Comparison of ENCODE assay signal across 10 cellular contexts in genomic region chr20:44204156-44204831, GRCh38. TPM values are rescaled to one million over a fixed set of nuclear protein-coding genes. Genes with fewer than 3 reads are reported as not detected.
DNase-seq lines count a peak whose midpoint lies in the region; ATAC-seq and TF ChIP-seq lines count a peak whose summit lies in the region.
"Had no signal": no experiment of that assay in that cellular context is flagged by ENCODE, and none has a peak within 500 bp of the region (broad histone marks: within the 10 kb centered on the region; RNA-seq: fewer than 3 reads in every experiment).

No MANE protein-coding gene starts in this region.

- H3K36me3 ChIP-seq in brain microvascular endothelial cell (replicated peaks) (peaks cover 11% of the 10 kb centered on the region), aorta (ENCODE audit: control insufficient read depth in 1 of 2, insufficient read depth in 2 of 2, low read length in 1 of 2) (peaks cover 0 to 4% of the 10 kb centered on the region in 2 donors)

- H3K27ac ChIP-seq in brain microvascular endothelial cell, result peak overlapping the region; percentile 43
- H3K27ac ChIP-seq in aorta (ENCODE audit: low read depth in 1 of 2, low read length in 2 of 2), result peak overlapping the region in 1 of 2 donors; percentile 83

- intact Hi-C loops in aorta (cut with DNase I), result loop anchor here (10.0 kb wide), 2 partner anchors 449 to 609 kb away; partner anchors contain the start of gene IFT52 (in 1 of the 2)

- no peaks in the 10 kb centered on the region for H3K9me3 Mint-ChIP-seq in activated naive CD8-positive, alpha-beta T cell (ENCODE audit: low read depth)
- no peaks in the 10 kb centered on the region for H3K9me3 Mint-ChIP-seq in activated naive CD8-positive, alpha-beta T cell treated with anti-CD3 and anti-CD28 coated beads, Interleukin-2, amount 50 U/mL, for 24 hours
- H3K9me3 Mint-ChIP-seq: natural killer cell treated with Interleukin-12 subunit alpha and Interleukin-12 subunit beta and Interleukin-15 and Interleukin-18, amount 100 ng/mL, for 72 hours had no signal

- in situ Hi-C loops in brain microvascular endothelial cell (cut with HindIII; ENCODE audit: low pct_ligation_motif_present, low sequenced_read_pairs), result no loop called here

- H3K4me3 Mint-ChIP-seq in activated naive CD8-positive, alpha-beta T cell, result no peak overlapping the region
- H3K4me3 Mint-ChIP-seq in activated naive CD8-positive, alpha-beta T cell treated with anti-CD3 and anti-CD28 coated beads, Interleukin-2, amount 50 U/mL, for 24 hours, result no peak overlapping the region
- H3K4me3 Mint-ChIP-seq: natural killer cell treated with Interleukin-12 subunit alpha and Interleukin-12 subunit beta and Interleukin-15 and Interleukin-18, amount 100 ng/mL, for 72 hours had no signal

- H3K4me1 ChIP-seq in aorta (ENCODE audit: control insufficient read depth in 1 of 2, insufficient read depth in 2 of 2, low read length in 2 of 2), result peaks cover 0 to 7% of the 10 kb centered on the region in 2 donors

- no peak for ATAC-seq in activated naive CD8-positive, alpha-beta T cell treated with anti-CD3 and anti-CD28 coated beads, Interleukin-2, amount 50 U/mL, for 24 hours
- ATAC-seq in aorta (ENCODE audit: low FRiP score) (peak; percentile 85), HG03378 (IDR thresholded peaks at IDR 0.05; ENCODE audit: unreplicated experiment) (no peak), HG03457 (IDR thresholded peaks at IDR 0.05; ENCODE audit: unreplicated experiment) (no peak)

- no peaks in the 10 kb centered on the region for H3K27me3 ChIP-seq in brain microvascular endothelial cell (replicated peaks)
- H3K27me3 ChIP-seq in aorta (ENCODE audit: control insufficient read depth in 1 of 2, insufficient read depth in 2 of 2, low read length in 1 of 2), result no peaks in the 10 kb centered on the region

- peaks cover 12% of the 10 kb centered on the region for H3K36me3 Mint-ChIP-seq in activated naive CD8-positive, alpha-beta T cell
- H3K36me3 Mint-ChIP-seq in activated naive CD8-positive, alpha-beta T cell treated with anti-CD3 and anti-CD28 coated beads, Interleukin-2, amount 50 U/mL, for 24 hours (ENCODE audit: low read depth), result peaks cover 40% of the 10 kb centered on the region

- H3K9me3 ChIP-seq in aorta (ENCODE audit: control insufficient read depth, low read length), result no peaks in the 10 kb centered on the region

- no peak for DNase-seq in activated naive CD8-positive, alpha-beta T cell treated with anti-CD3 and anti-CD28 coated beads, Interleukin-2, amount 50 U/mL, for 24 hours
- DNase-seq in brain microvascular endothelial cell (peak; percentile 57), kidney tubule cell (ENCODE audit: low spot score) (peak; percentile 94), aorta (no peak), putamen (ENCODE audit: low spot score) (no peak)
- DNase-seq: DMS79 had no signal

- WGBS in aorta, 2 donors, result 85% methylated on average over 4 of the region's 4 CpGs

- H3K27me3 Mint-ChIP-seq in activated naive CD8-positive, alpha-beta T cell, result no peaks in the 10 kb centered on the region
- no peaks in the 10 kb centered on the region for H3K27me3 Mint-ChIP-seq in activated naive CD8-positive, alpha-beta T cell treated with anti-CD3 and anti-CD28 coated beads, Interleukin-2, amount 50 U/mL, for 24 hours
- H3K27me3 Mint-ChIP-seq: natural killer cell treated with Interleukin-12 subunit alpha and Interleukin-12 subunit beta and Interleukin-15 and Interleukin-18, amount 100 ng/mL, for 72 hours had no signal

- TF ChIP-seq CTCF in brain microvascular endothelial cell (IDR thresholded peaks at IDR 0.05; ENCODE audit: low read depth, low read length, missing control alignments), result no peak

- H3K27ac Mint-ChIP-seq in activated naive CD8-positive, alpha-beta T cell, result peak overlapping the region; percentile 38
- H3K27ac Mint-ChIP-seq in activated naive CD8-positive, alpha-beta T cell treated with anti-CD3 and anti-CD28 coated beads, Interleukin-2, amount 50 U/mL, for 24 hours, result no peak overlapping the region

- H3K4me3 ChIP-seq in brain microvascular endothelial cell (ENCODE audit: low read depth, low read length) (no peak overlapping the region), aorta (ENCODE audit: low read length in 2 of 2) (no peak overlapping the region)

- peaks cover 52% of the 10 kb centered on the region for H3K4me1 Mint-ChIP-seq in activated naive CD8-positive, alpha-beta T cell (ENCODE audit: low read depth)
- H3K4me1 Mint-ChIP-seq in activated naive CD8-positive, alpha-beta T cell treated with anti-CD3 and anti-CD28 coated beads, Interleukin-2, amount 50 U/mL, for 24 hours, result peaks cover 43% of the 10 kb centered on the region

RNA-seq across cellular contexts. Expression of gene OSER1, which starts 6.3 kb away (rescaled TPM):
- 10 to 100 TPM; 26.7 to 34.2 TPM for total RNA-seq in aorta
- polyA plus RNA-seq in aorta, result 10 to 100 TPM; 29.2 to 54.1 TPM

RNA-seq across cellular contexts. Expression of gene JPH2, which starts 17.3 kb away (rescaled TPM):
- total RNA-seq in aorta, result 100 to 1,000 TPM in 1 of 2 donors, 10 to 100 TPM in 1; 63.3 to 140 TPM
- polyA plus RNA-seq in aorta, result 10 to 100 TPM; 12.8 to 19.4 TPM

RNA-seq across cellular contexts. Expression of gene GDAP1L1, which starts 42.8 kb away (rescaled TPM):
- not detected for total RNA-seq in aorta
- polyA plus RNA-seq in aorta, result not detected
- total RNA-seq: natural killer cell treated with Interleukin-12 subunit alpha and Interleukin-12 subunit beta and Interleukin-15 and Interleukin-18, amount 100 ng/mL, for 72 hours had no signal

Comparison
In these comparisons a context has a peak if more than half of its experiments do, and no peak if none do; other contexts are left out.
1. DNase-seq: peak in brain microvascular endothelial cell (single experiment) and kidney tubule cell (single experiment); none in activated naive CD8-positive, alpha-beta T cell treated with anti-CD3 and anti-CD28 coated beads, Interleukin-2, amount 50 U/mL, for 24 hours (single experiment), aorta (0 of 2) and putamen (single experiment).